8 cellular contexts compared by ENCODE assay signal in genomic region chr5:157743163-157744054, GRCh38. TPM values are rescaled to one million over a fixed set of nuclear protein-coding genes. Genes with fewer than 3 reads are reported as not detected.
A peak's percentile ranks its signal among the peaks of the same experiment; 100 is the strongest.
DNase-seq lines count a peak whose midpoint lies in the region; ATAC-seq and TF ChIP-seq lines count a peak whose summit lies in the region.

TSS of gene LSM11 (plus strand) at chr5:157743712. CDS start at chr5:157743751, 39 bp downstream.

- ATAC-seq in GM19043 (IDR thresholded peaks at IDR 0.05; ENCODE audit: low read depth, unreplicated experiment) (peak; percentile 93), HG03342 (IDR thresholded peaks at IDR 0.05; ENCODE audit: unreplicated experiment) (peak; percentile 93)

- H3K27me3 ChIP-seq in BJ (ENCODE audit: control insufficient read depth, insufficient read depth, low read length) = no peaks in the 10 kb centered on the region

- TF ChIP-seq CTCF in BJ (IDR thresholded peaks at IDR 0.05; ENCODE audit: insufficient read depth, low read depth, low read length) (peak; percentile 81), choroid plexus epithelial cell (conservative IDR thresholded peaks at IDR 0.05; ENCODE audit: low read depth, low read length) (peak; percentile 77)

- CTCF ChIA-PET in BJ (lab: Yijun Ruan, JAX) = interaction anchor here (0.5 to 4.6 kb wide), 46 partner anchors 11 to 1500 kb away, joined by 3 to 42 read pairs (median 4); partner anchors contain the start of gene THG1L

- peak within 1 kb of the TSS; percentile 70 for H3K4me3 ChIP-seq in BJ (ENCODE audit: low read depth, low read length)
- peak within 1 kb of the TSS; percentile 81 for H3K4me3 ChIP-seq in choroid plexus epithelial cell (ENCODE audit: low read depth, low read length)

- POLR2A ChIA-PET in BJ (lab: Charles Lee) = no interaction called here

- DNase-seq in BJ (ENCODE audit: low read depth) (peak; percentile 27), NCI-H345 treated with DMSO at 0.1 percent for 48 hours (lab: John Stamatoyannopoulos, UW; ENCODE audit: unreplicated experiment) (peak; percentile 71), choroid plexus epithelial cell (ENCODE audit: low read depth) (peak; percentile 84), left kidney (ENCODE audit: low read depth, low spot score) (peak; percentile 94)
- peak; percentile 87 to 91 for DNase-seq in activated CD4-positive, alpha-beta T cell treated with anti-CD3 and anti-CD28 coated beads for 24 hours (ENCODE audit: low read depth in 2 of 2)
- DNase-seq in stimulated activated CD4-positive, alpha-beta T cell treated with anti-CD3 and anti-CD28 coated beads, Interleukin-1b, Interleukin-23, amount 100 ng/mL, for 48 hours = peak; percentile 89

- no peaks in the 10 kb centered on the region for H3K36me3 ChIP-seq in BJ (ENCODE audit: control insufficient read depth, insufficient read depth, low read length)

RNA-seq across cellular contexts. Expression of gene LSM11, which starts in this region (rescaled TPM):
- 2.4 and 3.2 TPM in 2 replicates for polyA plus RNA-seq in BJ (2011; rRNA removed)
- polyA minus RNA-seq in BJ (2011; rRNA and poly(A)+ RNA removed) = 2.1 and 2.8 TPM in 2 replicates

Comparison
In these comparisons a context has a peak if more than half of its experiments do, and no peak if none do; other contexts are left out.
1. Peak in every context shown above with its lines: DNase-seq, ATAC-seq and H3K4me3 ChIP-seq.
2. DNase-seq: peak in every context shown above with its lines; median percentile 94 in left kidney; 89 in activated CD4-positive, alpha-beta T cell treated with anti-CD3 and anti-CD28 coated beads for 24 hours; 89 in stimulated activated CD4-positive, alpha-beta T cell treated with anti-CD3 and anti-CD28 coated beads, Interleukin-1b, Interleukin-23, amount 100 ng/mL, for 48 hours; 84 in choroid plexus epithelial cell; 71 in NCI-H345 treated with DMSO at 0.1 percent for 48 hours; 27 in BJ.